23 cellular contexts compared by ENCODE assay signal in genomic region chr9:106177216-106177615, GRCh38.
"Had no signal": no experiment of that assay in that cellular context is flagged by ENCODE, and none has a peak within 500 bp of the region (broad histone marks: within the 10 kb centered on the region; RNA-seq: fewer than 3 reads in every experiment).

No MANE protein-coding gene starts in this region.

- H3K4me1 ChIP-seq: colonic mucosa, esophagus muscularis mucosa, neural progenitor cell, parathyroid adenoma, prostate gland, sigmoid colon, testis, tibial artery had no signal

- ATAC-seq: natural killer cell; right cardiac atrium; stimulated activated memory B cell treated with anti-CD40 and anti-IgM and Interleukin-4, amounts not matched to agents 10 μg/mL and 1 μg/mL and 100 μg/mL, for 72 hours; stimulated activated naive CD8-positive, alpha-beta T cell treated with anti-CD3 and anti-CD28 coated beads, Interleukin-15, Interleukin-2, amounts not matched to agents 100 U/mL and 50 U/mL, for 24 hours had no signal

- H3K27me3 Mint-ChIP-seq: dendritic cell treated with granulocyte-macrophage colony-stimulating factor and Interleukin-4, amounts not matched to agents 40 ng/mL and 50 ng/mL, for 4 days; memory B cell; stimulated activated memory B cell treated with anti-CD40 and anti-IgM and Interleukin-4, amounts not matched to agents 10 μg/mL and 1 μg/mL and 100 μg/mL, for 72 hours; type B pancreatic cell had no signal

- H3K27me3 ChIP-seq: colonic mucosa, esophagus muscularis mucosa, hepatocyte, neural progenitor cell, sigmoid colon, testis, tibial artery had no signal

- DNase-seq: colonic mucosa; effector CD8-positive, alpha-beta T cell; endodermal cell; foreskin melanocyte; immature natural killer cell; natural killer cell; right cardiac atrium; sigmoid colon; stimulated activated CD4-positive, alpha-beta T cell treated with anti-CD3 and anti-CD28 coated beads, Interleukin-4, amount 100 ng/mL, for 4 hours; stimulated activated naive CD8-positive, alpha-beta T cell treated with anti-CD3 and anti-CD28 coated beads, Interleukin-15, Interleukin-2, amounts not matched to agents 100 U/mL and 50 U/mL, for 24 hours; testis; tibial artery had no signal

- H3K4me2 ChIP-seq: hepatocyte, neural progenitor cell had no signal

- FAIRE-seq: keratinocyte had no signal

- H3K4me1 Mint-ChIP-seq: endodermal cell; immature natural killer cell; memory B cell; natural killer cell; neural progenitor cell; stimulated activated memory B cell treated with anti-CD40 and anti-IgM and Interleukin-4, amounts not matched to agents 10 μg/mL and 1 μg/mL and 100 μg/mL, for 72 hours had no signal

- H2AFZ ChIP-seq: hepatocyte, neural progenitor cell, parathyroid adenoma had no signal

- H3K9me3 ChIP-seq: colonic mucosa, esophagus muscularis mucosa, prostate gland, sigmoid colon, testis, tibial artery had no signal

- H3K27ac ChIP-seq: colonic mucosa, esophagus muscularis mucosa, hepatocyte, neural progenitor cell, parathyroid adenoma, prostate gland, sigmoid colon, testis, tibial artery had no signal

- H3K9ac ChIP-seq: neural progenitor cell, parathyroid adenoma had no signal

- H3K27ac Mint-ChIP-seq: dendritic cell treated with granulocyte-macrophage colony-stimulating factor and Interleukin-4, amounts not matched to agents 40 ng/mL and 50 ng/mL, for 4 days; endodermal cell; immature natural killer cell; memory B cell; natural killer cell; neural progenitor cell; stimulated activated memory B cell treated with anti-CD40 and anti-IgM and Interleukin-4, amounts not matched to agents 10 μg/mL and 1 μg/mL and 100 μg/mL, for 72 hours; type B pancreatic cell had no signal

- H3K4me3 ChIP-seq: colonic mucosa, esophagus muscularis mucosa, hepatocyte, lung, neural progenitor cell, prostate gland, sigmoid colon, testis, tibial artery had no signal

- H3K36me3 Mint-ChIP-seq: memory B cell; natural killer cell; neural progenitor cell; stimulated activated memory B cell treated with anti-CD40 and anti-IgM and Interleukin-4, amounts not matched to agents 10 μg/mL and 1 μg/mL and 100 μg/mL, for 72 hours; type B pancreatic cell had no signal

- H3K9me3 Mint-ChIP-seq: dendritic cell treated with granulocyte-macrophage colony-stimulating factor and Interleukin-4, amounts not matched to agents 40 ng/mL and 50 ng/mL, for 4 days; natural killer cell; neural progenitor cell; type B pancreatic cell had no signal

- H3K79me2 ChIP-seq: hepatocyte, parathyroid adenoma had no signal

- H3K4me3 Mint-ChIP-seq: dendritic cell treated with granulocyte-macrophage colony-stimulating factor and Interleukin-4, amounts not matched to agents 40 ng/mL and 50 ng/mL, for 4 days; endodermal cell; immature natural killer cell; memory B cell; natural killer cell; neural progenitor cell; stimulated activated memory B cell treated with anti-CD40 and anti-IgM and Interleukin-4, amounts not matched to agents 10 μg/mL and 1 μg/mL and 100 μg/mL, for 72 hours; type B pancreatic cell had no signal

- H3K36me3 ChIP-seq: colonic mucosa, esophagus muscularis mucosa, neural progenitor cell, prostate gland, sigmoid colon, tibial artery had no signal
